14 cellular contexts compared by ENCODE assay signal in the genomic region with DNA sequence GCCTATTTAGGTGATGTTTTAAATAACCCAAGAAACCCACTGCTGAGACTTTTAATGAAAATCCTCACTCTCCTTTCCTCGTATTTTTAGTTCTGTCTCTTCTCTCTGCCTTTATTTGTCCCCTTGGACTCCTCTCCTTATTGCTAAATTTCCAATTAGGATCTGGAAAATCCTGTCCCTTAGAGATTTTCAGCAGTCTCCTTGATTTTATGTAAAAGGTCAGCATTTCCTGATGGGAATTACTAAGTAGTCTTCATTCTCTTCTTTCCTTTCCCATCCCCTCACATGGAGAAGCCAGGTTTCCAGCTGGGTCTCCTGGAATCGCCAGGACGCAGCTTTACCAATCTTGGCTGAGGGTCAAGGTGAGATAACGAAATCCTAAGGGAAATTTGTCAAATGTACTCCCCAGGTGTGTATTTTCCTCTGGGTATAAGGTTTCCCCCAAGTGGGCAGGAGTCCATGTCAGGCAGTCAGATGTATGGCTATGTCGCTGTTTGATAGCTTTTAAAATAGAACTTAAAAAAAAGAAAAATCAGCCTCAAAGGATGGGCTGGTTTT. TPM values are rescaled to one million over a fixed set of nuclear protein-coding genes. Genes with fewer than 3 reads are reported as not detected.
DNase-seq lines count a peak whose midpoint lies in the region; ATAC-seq and TF ChIP-seq lines count a peak whose summit lies in the region.
"Had no signal": no experiment of that assay in that cellular context is flagged by ENCODE, and none has a peak within 500 bp of the region (broad histone marks: within the 10 kb centered on the region; RNA-seq: fewer than 3 reads in every experiment).

No MANE protein-coding gene starts in this region.

- peak overlapping the region; percentile 98 for H3K27ac Mint-ChIP-seq in mesothelial cell of epicardium
- H3K27ac Mint-ChIP-seq: naive thymus-derived CD4-positive, alpha-beta T cell had no signal

- H3K27ac ChIP-seq in heart left ventricle (peak overlapping the region in 9 of 12 donors; percentile 30 to 60 (median 35)), brain microvascular endothelial cell (peak overlapping the region; percentile 81), thyroid gland (peak overlapping the region; percentile 56 to 70 (median 61)), transverse colon (peak overlapping the region in 2 of 4 donors; percentile 19 to 36)
- H3K27ac ChIP-seq: colonic mucosa, uterus had no signal

- WGBS in heart left ventricle, 4 donors, result 43 to 55% (median 52%) methylated on average over 5 of the region's 5 CpGs
- 71 to 73% methylated on average over 5 of the region's 5 CpGs for WGBS in thyroid gland, 2 donors
- 44 to 64% methylated on average over 3 to 5 of the region's 5 CpGs for WGBS in transverse colon (ENCODE audit: low coverage in 1 of 2), 2 donors

- no peaks in the 10 kb centered on the region for H3K27me3 Mint-ChIP-seq in mesothelial cell of epicardium (ENCODE audit: low read depth)

- peak overlapping the region; percentile 15 for H3K4me3 Mint-ChIP-seq in mesothelial cell of epicardium
- H3K4me3 Mint-ChIP-seq: naive thymus-derived CD4-positive, alpha-beta T cell had no signal

- TF ChIP-seq POLR2A in heart left ventricle (IDR thresholded peaks at IDR 0.05), result no peak
- no peak for TF ChIP-seq POLR2A in thyroid gland (IDR thresholded peaks at IDR 0.05)
- no peak for TF ChIP-seq POLR2A in transverse colon (IDR thresholded peaks at IDR 0.05)

- H3K36me3 ChIP-seq in heart left ventricle (peaks cover 0 to 7% (median 0%) of the 10 kb centered on the region in 9 donors), brain microvascular endothelial cell (replicated peaks) (peaks cover 50% of the 10 kb centered on the region), thyroid gland (no peaks in the 10 kb centered on the region), transverse colon (no peaks in the 10 kb centered on the region)
- H3K36me3 ChIP-seq: colonic mucosa, uterus had no signal

- TF ChIP-seq CTCF in heart left ventricle (IDR thresholded peaks at IDR 0.05), result no peak
- no peak for TF ChIP-seq CTCF in brain microvascular endothelial cell (IDR thresholded peaks at IDR 0.05; ENCODE audit: low read depth, low read length, missing control alignments)
- TF ChIP-seq CTCF in mesothelial cell of epicardium (IDR thresholded peaks at IDR 0.05; ENCODE audit: unreplicated experiment), result no peak
- TF ChIP-seq CTCF in thyroid gland (IDR thresholded peaks at IDR 0.05), result no peak
- no peak for TF ChIP-seq CTCF in transverse colon (IDR thresholded peaks at IDR 0.05)

- H3K36me3 Mint-ChIP-seq in mesothelial cell of epicardium, result peaks cover 17% of the 10 kb centered on the region

- peaks cover 79% of the 10 kb centered on the region for H3K4me1 Mint-ChIP-seq in mesothelial cell of epicardium

- DNase-seq in heart left ventricle, result no peak
- DNase-seq in left cardiac atrium, result no peak
- no peak for DNase-seq in brain microvascular endothelial cell
- no peak for DNase-seq in mesothelial cell of epicardium (ENCODE audit: low spot score in 2 of 2, unreplicated experiment in 2 of 2)
- DNase-seq in thyroid gland, result no peak
- DNase-seq in midbrain (lab: John Stamatoyannopoulos, UW), result no peak
- DNase-seq in transverse colon, result no peak
- DNase-seq: colonic mucosa; DND-41; Karpas-422; naive thymus-derived CD4-positive, alpha-beta T cell; NCI-H2081 treated with DMSO at 0.1 percent for 48 hours had no signal

- in situ Hi-C loops in brain microvascular endothelial cell (cut with HindIII; ENCODE audit: low pct_ligation_motif_present, low sequenced_read_pairs) (no loop called here), transverse colon (cut with MboI; ENCODE audit: low pct_ligation_motif_present in 1 of 4, low pct_unique_long_range_greater_than_20kb in 1 of 4, low sequenced_read_pairs in 3 of 4) (loop anchor here in 1 of 4 donors (25.0 kb wide), 1 partner anchor 246 kb away; no protein-coding TSS in a partner anchor)

- intact Hi-C loops in heart left ventricle (cut with DNase I), result no loop called here
- intact Hi-C loops in left cardiac atrium (cut with DNase I), result no loop called here
- intact Hi-C loops in thyroid gland (cut with DNase I), result no loop called here
- intact Hi-C loops in transverse colon (cut with DNase I; ENCODE audit: low total_unique reads), result no loop called here

- H3K4me1 ChIP-seq in heart left ventricle (peaks cover 5 to 55% (median 30%) of the 10 kb centered on the region in 12 donors), thyroid gland (peaks cover 15 to 16% of the 10 kb centered on the region in 2 donors), transverse colon (peaks cover 0 to 24% (median 3%) of the 10 kb centered on the region in 4 donors)
- H3K4me1 ChIP-seq: colonic mucosa had no signal

- no peaks in the 10 kb centered on the region for H3K9me3 ChIP-seq in heart left ventricle
- no peaks in the 10 kb centered on the region for H3K9me3 ChIP-seq in thyroid gland
- H3K9me3 ChIP-seq in transverse colon, result no peaks in the 10 kb centered on the region
- H3K9me3 ChIP-seq: colonic mucosa, uterus had no signal

- TF ChIP-seq EP300 in transverse colon (IDR thresholded peaks at IDR 0.05; ENCODE audit: low read depth), result no peak

- H3K27me3 ChIP-seq in heart left ventricle (no peaks in the 10 kb centered on the region), brain microvascular endothelial cell (replicated peaks) (no peaks in the 10 kb centered on the region), thyroid gland (no peaks in the 10 kb centered on the region), transverse colon (peaks cover 41% of the 10 kb centered on the region)
- H3K27me3 ChIP-seq: uterus had no signal

- no peaks in the 10 kb centered on the region for H3K9me3 Mint-ChIP-seq in mesothelial cell of epicardium

- ATAC-seq in heart left ventricle (no peak), left cardiac atrium (no peak), GM21723 (IDR thresholded peaks at IDR 0.05; ENCODE audit: unreplicated experiment) (no peak)
- ATAC-seq: naive thymus-derived CD4-positive, alpha-beta T cell had no signal

- H3K4me3 ChIP-seq in heart left ventricle (peak overlapping the region in 6 of 12 donors; percentile 2 to 28 (median 12)), brain microvascular endothelial cell (ENCODE audit: low read depth, low read length) (no peak overlapping the region), thyroid gland (replicated peaks in 1 of 3) (no peak overlapping the region), transverse colon (no peak overlapping the region)
- H3K4me3 ChIP-seq: colonic mucosa, uterus had no signal

RNA-seq across cellular contexts. Expression of a gene that starts 11.7 kb away (rescaled TPM):
- total RNA-seq in heart left ventricle, result 10 to 100 TPM in 4 of 9 donors, 1 to 10 TPM in 5; 3.9 to 15.0 (median 8.6) TPM
- 10 to 100 TPM in 1 of 2 donors, 1 to 10 TPM in 1; 6.2 to 15.2 TPM for polyA plus RNA-seq in heart left ventricle
- total RNA-seq in left cardiac atrium, result 10 to 100 TPM; 13.5 to 17.5 TPM
- 24.8 to 26.9 TPM (median 26.0 TPM) in 3 replicates for total RNA-seq in mesothelial cell of epicardium
- 10 to 100 TPM in 2 of 4 donors, 1 to 10 TPM in 2; 3.8 to 12.0 (median 8.7) TPM for total RNA-seq in thyroid gland
- total RNA-seq in transverse colon, result 1 to 10 TPM; 1.5 to 8.1 (median 2.0) TPM
- polyA plus RNA-seq: naive thymus-derived CD4-positive, alpha-beta T cell had no signal
